ENCODE assay signal across 9 cellular contexts in genomic region chr9:98808411-98808815, GRCh38. TPM values are rescaled to one million over a fixed set of nuclear protein-coding genes. Genes with fewer than 3 reads are reported as not detected.
DNase-seq lines count a peak whose midpoint lies in the region; ATAC-seq, FAIRE-seq and TF ChIP-seq lines count a peak whose summit lies in the region.
"Had no signal": no experiment of that assay in that cellular context is flagged by ENCODE, and none has a peak within 500 bp of the region (broad histone marks: within the 10 kb centered on the region; RNA-seq: fewer than 3 reads in every experiment).

No MANE protein-coding gene starts in this region.

- H2BK120ac ChIP-seq in trophoblast cell (ENCODE audit: insufficient read depth, low read length, poor library complexity), result no peak overlapping the region

- no peak overlapping the region for H3K4ac ChIP-seq in trophoblast cell (ENCODE audit: low read depth, low read length)

- H3K36me3 ChIP-seq in GM23338 (ENCODE audit: insufficient read depth) (no peaks in the 10 kb centered on the region), NT2/D1 (ENCODE audit: insufficient read depth, insufficient read length, low read length) (no peaks in the 10 kb centered on the region), trophoblast cell (ENCODE audit: control insufficient read depth in 1 of 2, insufficient read depth in 2 of 2, low read length in 2 of 2) (no peaks in the 10 kb centered on the region)
- H3K36me3 ChIP-seq: SJSA1 had no signal

- H3K27me3 Mint-ChIP-seq in GM23338 (ENCODE audit: insufficient read depth, low read depth, poor library complexity), result peaks cover 17% of the 10 kb centered on the region

- no peak overlapping the region for H3K18ac ChIP-seq in trophoblast cell (ENCODE audit: low read length)

- H2BK12ac ChIP-seq in trophoblast cell (ENCODE audit: low read length), result no peak overlapping the region

- peak; percentile 38 for ATAC-seq in GM23338
- ATAC-seq in GM18868 (IDR thresholded peaks at IDR 0.05; ENCODE audit: unreplicated experiment), result no peak
- ATAC-seq in HG02870 (IDR thresholded peaks at IDR 0.05; ENCODE audit: unreplicated experiment), result no peak

- peaks cover 23% of the 10 kb centered on the region for H3K4me1 ChIP-seq in GM23338 (ENCODE audit: insufficient read depth)
- H3K4me1 ChIP-seq in NT2/D1 (ENCODE audit: insufficient read depth, insufficient read length), result no peaks in the 10 kb centered on the region
- peaks cover 11 to 17% of the 10 kb centered on the region in 2 experiments for H3K4me1 ChIP-seq in trophoblast cell (ENCODE audit: control insufficient read depth in 1 of 2, insufficient read depth in 2 of 2, low read length in 2 of 2)

- H4K20me1 ChIP-seq in GM23338 (replicated peaks; ENCODE audit: insufficient read depth), result no peaks in the 10 kb centered on the region

- no peak overlapping the region for H3K23ac ChIP-seq in trophoblast cell (ENCODE audit: low read length)

- H3K27ac ChIP-seq in GM23338 (ENCODE audit: low read depth) (no peak overlapping the region), trophoblast cell (ENCODE audit: low read depth, low read length) (no peak overlapping the region)
- H3K27ac ChIP-seq: SJSA1 had no signal

- no peak overlapping the region for H2AK5ac ChIP-seq in trophoblast cell (ENCODE audit: low read length)

- no peak overlapping the region for H4K91ac ChIP-seq in trophoblast cell (ENCODE audit: low read depth, low read length)

- TF ChIP-seq POLR2A in GM12892 (IDR thresholded peaks at IDR 0.05; ENCODE audit: low read depth, low read length), result no peak

- H3K4me3 ChIP-seq in GM23338, result peak overlapping the region; percentile 74
- H3K4me3 ChIP-seq in NT2/D1 (ENCODE audit: insufficient read length, low read depth), result peak overlapping the region; percentile 65
- peak overlapping the region; percentile 71 for H3K4me3 ChIP-seq in epithelial cell of proximal tubule (ENCODE audit: low read depth, low read length)
- no peak overlapping the region for H3K4me3 ChIP-seq in trophoblast cell (ENCODE audit: low read depth, low read length)

- no peak for FAIRE-seq in GM12892 (lab: Jason Lieb, UNC)

- peak; percentile 53 for DNase-seq in GM23338 (ENCODE audit: low spot score)
- DNase-seq in NT2/D1 (ENCODE audit: low read depth, low spot score), result no peak
- DNase-seq in epithelial cell of proximal tubule (ENCODE audit: low read depth), result no peak
- DNase-seq in trophoblast cell, result no peak
- no peak for DNase-seq in GM12892 (ENCODE audit: insufficient read length)
- DNase-seq in NK-92 (lab: John Stamatoyannopoulos, UW; ENCODE audit: unreplicated experiment), result no peak

- H3K14ac ChIP-seq in trophoblast cell (ENCODE audit: low read length), result no peak overlapping the region

- H3K4me3 Mint-ChIP-seq in GM23338, result peak overlapping the region; percentile 79

- no peaks in the 10 kb centered on the region for H3K9me2 ChIP-seq in GM23338 (ENCODE audit: insufficient read depth)

- H3K4me1 Mint-ChIP-seq in GM23338, result peaks cover 31% of the 10 kb centered on the region

- H3K9me3 ChIP-seq in NT2/D1 (ENCODE audit: insufficient read depth, low read length), result no peaks in the 10 kb centered on the region
- no peaks in the 10 kb centered on the region for H3K9me3 ChIP-seq in trophoblast cell (ENCODE audit: insufficient read depth, low read depth, low read length)
- H3K9me3 ChIP-seq: SJSA1 had no signal

- H3K9ac ChIP-seq in NT2/D1 (ENCODE audit: insufficient read length, low read depth), result peak overlapping the region; percentile 81
- no peak overlapping the region for H3K9ac ChIP-seq in trophoblast cell (ENCODE audit: low read length)

- no peak overlapping the region for H4K12ac ChIP-seq in trophoblast cell (ENCODE audit: low read depth, low read length)

- no peaks in the 10 kb centered on the region for H3K79me2 ChIP-seq in GM23338 (replicated peaks; ENCODE audit: insufficient read depth)
- H3K79me2 ChIP-seq in trophoblast cell (ENCODE audit: control insufficient read depth, insufficient read depth, low read length, poor library complexity), result no peaks in the 10 kb centered on the region

- no peak for TF ChIP-seq CTCF in GM23338 (conservative IDR thresholded peaks at IDR 0.05; ENCODE audit: low read depth in 2 of 2)
- TF ChIP-seq CTCF in epithelial cell of proximal tubule (conservative IDR thresholded peaks at IDR 0.05; ENCODE audit: low read depth, low read length), result no peak

- H3K27me3 ChIP-seq in GM23338 (ENCODE audit: insufficient read depth), result peaks cover 27% of the 10 kb centered on the region
- H3K27me3 ChIP-seq in NT2/D1 (ENCODE audit: insufficient read depth, insufficient read length), result peaks cover 19% of the 10 kb centered on the region
- H3K27me3 ChIP-seq in trophoblast cell (ENCODE audit: insufficient read depth, low read length), result no peaks in the 10 kb centered on the region

- WGBS in trophoblast cell (ENCODE audit: extremely low coverage, insufficient coverage, insufficient read length), result no CpG with 5 or more reads among the region's 17 CpGs

- peak overlapping the region; percentile 91 for H3K4me2 ChIP-seq in GM23338
- peak overlapping the region; percentile 99 for H3K4me2 ChIP-seq in trophoblast cell (ENCODE audit: low read length)

- H3K27ac Mint-ChIP-seq in GM23338, result no peak overlapping the region

- 0 out of 2 replicates have a peak, but pooled peaks cover 6% of the 10 kb centered on the region for H3F3A ChIP-seq in GM23338 (replicated peaks; ENCODE audit: low read depth)

- H2AFZ ChIP-seq in GM23338 (peak overlapping the region; percentile 61), trophoblast cell (ENCODE audit: insufficient read depth, low read length, poor library complexity) (no peak overlapping the region)

- H3K36me3 Mint-ChIP-seq in GM23338 (ENCODE audit: low read depth), result no peaks in the 10 kb centered on the region

- H4K8ac ChIP-seq in trophoblast cell (ENCODE audit: low read depth, low read length), result no peak overlapping the region

- H2BK5ac ChIP-seq in trophoblast cell (ENCODE audit: low read depth, low read length, poor library complexity), result no peak overlapping the region

- no peaks in the 10 kb centered on the region for H3K9me3 Mint-ChIP-seq in GM23338

- no peaks in the 10 kb centered on the region for H3K79me1 ChIP-seq in trophoblast cell (ENCODE audit: low read length)

TF ChIP-seq in GM23338, 12 proteins besides CTCF, POLR2A, EP300 and RAD21 (continues in another document):
- TF ChIP-seq CREB1 (CRISPR knock-in tag; IDR thresholded peaks at IDR 0.05; ENCODE audit: low read depth) (no peak), POLR2AphosphoS5 (IDR thresholded peaks at IDR 0.05; ENCODE audit: low read depth) (no peak), JUNB (IDR thresholded peaks at IDR 0.05; ENCODE audit: unreplicated experiment) (no peak), ZNF114 (CRISPR knock-in tag; IDR thresholded peaks at IDR 0.05) (no peak), EZH2phosphoT487 (IDR thresholded peaks at IDR 0.05; ENCODE audit: unreplicated experiment) (no peak), EZH2 (IDR thresholded peaks at IDR 0.05; ENCODE audit: low read depth, unreplicated experiment) (no peak), STAT1 (IDR thresholded peaks at IDR 0.05; ENCODE audit: unreplicated experiment) (no peak), NANOG (IDR thresholded peaks at IDR 0.05; ENCODE audit: borderline replicate concordance) (no peak), ZNF331 (CRISPR knock-in tag; IDR thresholded peaks at IDR 0.05; ENCODE audit: low read depth) (no peak), ETS1 (IDR thresholded peaks at IDR 0.05) (no peak)

RNA-seq across cellular contexts. Expression of gene GALNT12, which starts 0.9 kb away (rescaled TPM):
- 23.6 and 27.5 TPM in 2 replicates for total RNA-seq in GM23338 (2014; rRNA removed; shearing (Covaris generic))
- polyA plus RNA-seq in GM23338 (2016; fragmentation: Nextera tagmentation; extraction: Ambion mirVana), result 14.0 and 14.6 TPM in 2 replicates
- 8.8 and 19.5 TPM in 2 replicates for total RNA-seq in epithelial cell of proximal tubule
- polyA plus RNA-seq in trophoblast cell (2013), result 3.4 and 3.7 TPM in 2 replicates
- 0.49 TPM for polyA plus RNA-seq in GM12892 (2012; ENCODE audit: missing spikeins)

RNA-seq across cellular contexts. Expression of gene ANKS6, which starts 12.1 kb away (rescaled TPM):
- 35.4 and 59.0 TPM in 2 replicates for total RNA-seq in GM23338 (2014; rRNA removed; shearing (Covaris generic))
- 36.9 and 42.9 TPM in 2 replicates for polyA plus RNA-seq in GM23338 (2016; fragmentation: Nextera tagmentation; extraction: Ambion mirVana)
- total RNA-seq in epithelial cell of proximal tubule, result 23.8 and 28.6 TPM in 2 replicates
- 12.1 TPM in 2 replicates for polyA plus RNA-seq in trophoblast cell (2013)
- polyA plus RNA-seq in GM12892 (2012; ENCODE audit: missing spikeins), result 0.34 TPM
